1 cellular context compared by ENCODE assay signal in genomic region chr14:88554458-88555286, GRCh38.
TF ChIP-seq lines count a peak whose summit lies in the region.

Gene PTPN21, minus strand, starts transcription at chr14:88555007. Its CDS starts 4,590 bp downstream, at chr14:88550417.

TF ChIP-seq in HEK293, 187 proteins besides CTCF, POLR2A, EP300 and RAD21 (continued from another document):
- TF ChIP-seq ZNF692 (tag by site-specific recombination; IDR thresholded peaks at IDR 0.05) (peak; percentile 38; the same call in 1 of the 2 replicates), ZBTB44 (tag by site-specific recombination; IDR thresholded peaks at IDR 0.05) (no peak), WT1 (tag by site-specific recombination; IDR thresholded peaks at IDR 0.05) (no peak), SALL2 (tag by site-specific recombination; IDR thresholded peaks at IDR 0.05; ENCODE audit: borderline replicate concordance) (no peak), TRIM28 (IDR thresholded peaks at IDR 0.05; ENCODE audit: borderline replicate concordance, low read length) (no peak), ZFHX2 (tag by site-specific recombination; conservative IDR thresholded peaks at IDR 0.05) (peak; percentile 33; the same call in 1 of the 2 replicates), ZNF155 (tag by site-specific recombination; IDR thresholded peaks at IDR 0.05) (no peak), KLF10 (tag by site-specific recombination; IDR thresholded peaks at IDR 0.05) (peak; percentile 81), KLF16 (tag by site-specific recombination; IDR thresholded peaks at IDR 0.05) (no peak), ZNF26 (tag by site-specific recombination; IDR thresholded peaks at IDR 0.05) (no peak)
